In the genomic region with DNA sequence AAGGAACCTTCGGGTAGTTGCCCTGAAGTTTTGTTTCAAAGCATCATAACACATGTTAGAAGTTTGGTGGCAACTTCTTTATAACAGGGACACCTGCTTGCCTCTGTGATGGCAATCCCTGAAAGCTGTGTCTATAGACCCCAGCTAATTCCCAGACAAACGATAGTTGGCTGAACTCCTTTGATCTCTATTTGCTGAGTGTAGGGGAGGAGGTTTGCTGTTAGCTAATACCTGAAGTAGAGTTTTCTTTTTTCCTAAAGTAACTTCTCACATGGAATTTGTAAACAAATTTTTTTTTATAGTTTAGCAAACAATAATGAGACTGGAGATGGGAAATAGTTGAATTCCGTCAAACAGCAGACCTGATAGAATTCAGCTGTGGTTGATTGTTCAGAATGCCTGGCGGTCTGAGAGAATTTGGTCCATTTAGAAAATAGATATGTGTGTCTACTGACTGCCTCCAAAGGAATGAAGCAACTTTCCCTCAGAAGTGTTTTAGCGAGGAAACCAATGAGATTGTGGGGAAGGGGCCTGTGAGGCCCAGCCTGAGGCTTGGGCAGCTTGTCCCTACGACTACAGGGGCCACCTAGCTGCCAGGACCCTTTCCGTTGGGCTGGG, we compare ENCODE assay signal across 1 cellular context.
TF ChIP-seq lines count a peak whose summit lies in the region.

No MANE protein-coding gene starts in this region.

TF ChIP-seq in HepG2, 621 proteins besides CTCF, POLR2A, EP300 and RAD21 (continued from another document and continues in another):
- TF ChIP-seq, protein P1, sequence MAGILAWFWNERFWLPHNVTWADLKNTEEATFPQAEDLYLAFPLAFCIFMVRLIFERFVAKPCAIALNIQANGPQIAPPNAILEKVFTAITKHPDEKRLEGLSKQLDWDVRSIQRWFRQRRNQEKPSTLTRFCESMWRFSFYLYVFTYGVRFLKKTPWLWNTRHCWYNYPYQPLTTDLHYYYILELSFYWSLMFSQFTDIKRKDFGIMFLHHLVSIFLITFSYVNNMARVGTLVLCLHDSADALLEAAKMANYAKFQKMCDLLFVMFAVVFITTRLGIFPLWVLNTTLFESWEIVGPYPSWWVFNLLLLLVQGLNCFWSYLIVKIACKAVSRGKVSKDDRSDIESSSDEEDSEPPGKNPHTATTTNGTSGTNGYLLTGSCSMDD (CRISPR knock-in tag; IDR thresholded peaks at IDR 0.05): no peak
- TF ChIP-seq ZNF496 (CRISPR knock-in tag; IDR thresholded peaks at IDR 0.05; ENCODE audit: insufficient replicate concordance) (no peak), FOXP1 (IDR thresholded peaks at IDR 0.05) (peak; percentile 33; the same call in 1 of the 2 replicates), FOXP1 (CRISPR knock-in tag; IDR thresholded peaks at IDR 0.05) (peak; percentile 93), KDM5B (CRISPR knock-in tag; IDR thresholded peaks at IDR 0.05; ENCODE audit: borderline replicate concordance) (no peak), SP140L (CRISPR knock-in tag; IDR thresholded peaks at IDR 0.05; ENCODE audit: borderline replicate concordance) (no peak), GPN1 (CRISPR knock-in tag; IDR thresholded peaks at IDR 0.05; ENCODE audit: borderline replicate concordance) (no peak), KAT7 (CRISPR knock-in tag; IDR thresholded peaks at IDR 0.05; ENCODE audit: borderline replicate concordance) (no peak), CHD4 (IDR thresholded peaks at IDR 0.05; ENCODE audit: borderline replicate concordance, low read length) (no peak), ZNF646 (CRISPR knock-in tag; IDR thresholded peaks at IDR 0.05) (no peak), TFDP2 (CRISPR knock-in tag; IDR thresholded peaks at IDR 0.05) (no peak), ARID2 (CRISPR knock-in tag; IDR thresholded peaks at IDR 0.05; ENCODE audit: borderline replicate concordance) (no peak), ARNT (IDR thresholded peaks at IDR 0.05) (no peak), THAP8 (CRISPR knock-in tag; IDR thresholded peaks at IDR 0.05; ENCODE audit: borderline replicate concordance) (no peak), RBFOX2 (IDR thresholded peaks at IDR 0.05; ENCODE audit: low read depth, low read length) (no peak), ZNF18 (CRISPR knock-in tag; IDR thresholded peaks at IDR 0.05; ENCODE audit: insufficient replicate concordance) (no peak), ZBTB3 (CRISPR knock-in tag; IDR thresholded peaks at IDR 0.05; ENCODE audit: borderline replicate concordance, low read depth) (no peak), ZSCAN22 (CRISPR knock-in tag; IDR thresholded peaks at IDR 0.05) (no peak), FLYWCH1 (CRISPR knock-in tag; IDR thresholded peaks at IDR 0.05) (no peak), ZNF552 (CRISPR knock-in tag; IDR thresholded peaks at IDR 0.05; ENCODE audit: borderline replicate concordance) (no peak), ZNF546 (CRISPR knock-in tag; conservative IDR thresholded peaks at IDR 0.05) (no peak), REPIN1 (CRISPR knock-in tag; IDR thresholded peaks at IDR 0.05; ENCODE audit: borderline replicate concordance, low read depth) (0 out of 2 replicates have a peak, but pooled peaks have one; percentile 24), ARNT2 (CRISPR knock-in tag; IDR thresholded peaks at IDR 0.05; ENCODE audit: low read depth) (no peak), BHLHE40 (IDR thresholded peaks at IDR 0.05; ENCODE audit: low read length) (no peak), ZC3H13 (CRISPR knock-in tag; IDR thresholded peaks at IDR 0.05) (no peak), ZNF136 (CRISPR knock-in tag; IDR thresholded peaks at IDR 0.05; ENCODE audit: low read depth) (no peak), MEIS2 (CRISPR knock-in tag; IDR thresholded peaks at IDR 0.05) (no peak), ZNF644 (CRISPR knock-in tag; IDR thresholded peaks at IDR 0.05; ENCODE audit: low read depth) (no peak)
- TF ChIP-seq, protein P2, sequence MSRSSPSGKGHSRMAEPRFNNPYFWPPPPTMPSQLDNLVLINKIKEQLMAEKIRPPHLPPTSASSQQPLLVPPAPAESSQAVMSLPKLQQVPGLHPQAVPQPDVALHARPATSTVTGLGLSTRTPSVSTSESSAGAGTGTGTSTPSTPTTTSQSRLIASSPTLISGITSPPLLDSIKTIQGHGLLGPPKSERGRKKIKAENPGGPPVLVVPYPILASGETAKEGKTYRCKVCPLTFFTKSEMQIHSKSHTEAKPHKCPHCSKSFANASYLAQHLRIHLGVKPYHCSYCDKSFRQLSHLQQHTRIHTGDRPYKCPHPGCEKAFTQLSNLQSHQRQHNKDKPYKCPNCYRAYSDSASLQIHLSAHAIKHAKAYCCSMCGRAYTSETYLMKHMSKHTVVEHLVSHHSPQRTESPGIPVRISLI (CRISPR knock-in tag; IDR thresholded peaks at IDR 0.05; ENCODE audit: borderline replicate concordance): peak; percentile 96
- TF ChIP-seq, protein P3, sequence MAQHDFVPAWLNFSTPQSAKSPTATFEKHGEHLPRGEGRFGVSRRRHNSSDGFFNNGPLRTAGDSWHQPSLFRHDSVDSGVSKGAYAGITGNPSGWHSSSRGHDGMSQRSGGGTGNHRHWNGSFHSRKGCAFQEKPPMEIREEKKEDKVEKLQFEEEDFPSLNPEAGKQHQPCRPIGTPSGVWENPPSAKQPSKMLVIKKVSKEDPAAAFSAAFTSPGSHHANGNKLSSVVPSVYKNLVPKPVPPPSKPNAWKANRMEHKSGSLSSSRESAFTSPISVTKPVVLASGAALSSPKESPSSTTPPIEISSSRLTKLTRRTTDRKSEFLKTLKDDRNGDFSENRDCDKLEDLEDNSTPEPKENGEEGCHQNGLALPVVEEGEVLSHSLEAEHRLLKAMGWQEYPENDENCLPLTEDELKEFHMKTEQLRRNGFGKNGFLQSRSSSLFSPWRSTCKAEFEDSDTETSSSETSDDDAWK (CRISPR knock-in tag; IDR thresholded peaks at IDR 0.05): no peak
- TF ChIP-seq, protein P4, sequence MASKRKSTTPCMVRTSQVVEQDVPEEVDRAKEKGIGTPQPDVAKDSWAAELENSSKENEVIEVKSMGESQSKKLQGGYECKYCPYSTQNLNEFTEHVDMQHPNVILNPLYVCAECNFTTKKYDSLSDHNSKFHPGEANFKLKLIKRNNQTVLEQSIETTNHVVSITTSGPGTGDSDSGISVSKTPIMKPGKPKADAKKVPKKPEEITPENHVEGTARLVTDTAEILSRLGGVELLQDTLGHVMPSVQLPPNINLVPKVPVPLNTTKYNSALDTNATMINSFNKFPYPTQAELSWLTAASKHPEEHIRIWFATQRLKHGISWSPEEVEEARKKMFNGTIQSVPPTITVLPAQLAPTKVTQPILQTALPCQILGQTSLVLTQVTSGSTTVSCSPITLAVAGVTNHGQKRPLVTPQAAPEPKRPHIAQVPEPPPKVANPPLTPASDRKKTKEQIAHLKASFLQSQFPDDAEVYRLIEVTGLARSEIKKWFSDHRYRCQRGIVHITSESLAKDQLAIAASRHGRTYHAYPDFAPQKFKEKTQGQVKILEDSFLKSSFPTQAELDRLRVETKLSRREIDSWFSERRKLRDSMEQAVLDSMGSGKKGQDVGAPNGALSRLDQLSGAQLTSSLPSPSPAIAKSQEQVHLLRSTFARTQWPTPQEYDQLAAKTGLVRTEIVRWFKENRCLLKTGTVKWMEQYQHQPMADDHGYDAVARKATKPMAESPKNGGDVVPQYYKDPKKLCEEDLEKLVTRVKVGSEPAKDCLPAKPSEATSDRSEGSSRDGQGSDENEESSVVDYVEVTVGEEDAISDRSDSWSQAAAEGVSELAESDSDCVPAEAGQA (IDR thresholded peaks at IDR 0.05; ENCODE audit: low read depth): no peak
- TF ChIP-seq, protein P4 (CRISPR knock-in tag; IDR thresholded peaks at IDR 0.05; ENCODE audit: borderline replicate concordance): 0 out of 2 replicates have a peak, but pooled peaks have one; percentile 28
